ENCODE assay signal across 8 cellular contexts in the genomic region with DNA sequence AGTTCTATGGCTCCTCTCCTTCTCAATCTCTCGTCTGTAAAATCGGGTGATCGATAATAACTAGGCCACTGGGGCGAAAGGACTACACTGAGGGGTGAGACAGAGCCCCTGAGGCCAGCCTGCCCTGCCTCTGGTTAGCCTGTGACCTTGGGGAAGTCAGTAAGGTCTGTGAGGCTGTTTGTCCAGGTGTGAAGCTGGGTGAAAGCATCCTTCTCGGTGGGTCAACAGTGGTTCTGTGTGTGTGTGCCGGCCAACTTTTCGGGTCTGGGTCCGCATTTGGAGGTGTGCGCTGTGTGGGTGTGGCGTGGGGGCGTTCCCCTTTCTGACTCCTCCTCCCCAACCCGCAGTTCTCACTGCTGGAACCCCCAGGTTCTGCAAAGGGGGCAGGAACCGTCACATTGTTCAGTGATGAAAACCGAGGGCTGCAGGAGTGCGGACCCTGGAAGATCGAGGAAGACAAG. TPM values are rescaled to one million over a fixed set of nuclear protein-coding genes. Genes with fewer than 3 reads are reported as not detected.
A peak's percentile ranks its signal among the peaks of the same experiment; 100 is the strongest.
DNase-seq lines count a peak whose midpoint lies in the region; ATAC-seq and TF ChIP-seq lines count a peak whose summit lies in the region.

No MANE protein-coding gene starts in this region.

- no peaks in the 10 kb centered on the region for H3K27me3 Mint-ChIP-seq in Calu3 (ENCODE audit: unreplicated experiment)
- no peaks in the 10 kb centered on the region for H3K27me3 Mint-ChIP-seq in stimulated activated memory B cell treated with anti-CD40 and anti-IgM and Interleukin-4, amounts not matched to agents 10 μg/mL and 1 μg/mL and 100 μg/mL, for 72 hours

- H3K27ac ChIP-seq in Panc1 (ENCODE audit: low read length): peak overlapping the region; percentile 86
- H3K27ac ChIP-seq in ascending aorta: no peak overlapping the region

- CTCF ChIA-PET in Calu3 (lab: Charles Lee) (interaction anchor here (1.1 kb wide), 1 partner anchor 94 kb away, joined by 3 read pairs; the partner anchor contains the start of gene FAF2), Panc1 (lab: Charles Lee) (interaction anchor here (0.8 to 1.0 kb wide), 2 partner anchors 11 to 90 kb away, joined by 6 to 13 read pairs; no protein-coding TSS in a partner anchor)

- H3K4me3 ChIP-seq in Panc1 (ENCODE audit: low read depth in 2 of 2, low read length in 2 of 2) (peak overlapping the region; percentile 65 to 69), ascending aorta (peak overlapping the region; percentile 82 to 85)

- no peak for TF ChIP-seq CTCF in Calu3 (IDR thresholded peaks at IDR 0.05; ENCODE audit: unreplicated experiment)
- TF ChIP-seq CTCF in Panc1 (IDR thresholded peaks at IDR 0.05): no peak
- no peak for TF ChIP-seq CTCF in ascending aorta (IDR thresholded peaks at IDR 0.05)

- POLR2A ChIA-PET in Panc1 (lab: Charles Lee): no interaction called here

- ATAC-seq in Panc1: no peak
- ATAC-seq in left lobe of liver: no peak
- no peak for ATAC-seq in stimulated activated memory B cell treated with anti-CD40 and anti-IgM and Interleukin-4, amounts not matched to agents 10 μg/mL and 1 μg/mL and 100 μg/mL, for 72 hours
- ATAC-seq in GM21423 (IDR thresholded peaks at IDR 0.05; ENCODE audit: unreplicated experiment): no peak

- BruUV-seq in Calu3 (replicated peaks; lab: Mats Ljungman, UMichigan) (TSS peak; percentile 10), Panc1 (replicated peaks; lab: Mats Ljungman, UMichigan) (no TSS peak)

- DNase-seq in Calu3: no peak
- no peak for DNase-seq in Panc1 (ENCODE audit: low read depth, low spot score)
- no peak for DNase-seq in ascending aorta (ENCODE audit: low spot score in 2 of 2)
- peak; percentile 52 for DNase-seq in left lobe of liver (ENCODE audit: low spot score)
- no peak for DNase-seq in cerebellar cortex (ENCODE audit: low spot score)
- no peak for DNase-seq in NCI-H1436 treated with DMSO at 0.1 percent for 48 hours (lab: John Stamatoyannopoulos, UW)

- H3K27me3 ChIP-seq in Panc1 (ENCODE audit: control insufficient read depth, insufficient read depth, low read length) (no peaks in the 10 kb centered on the region), ascending aorta (no peaks in the 10 kb centered on the region)

- H3K36me3 ChIP-seq in Panc1 (ENCODE audit: control insufficient read depth, insufficient read depth, low read length) (no peaks in the 10 kb centered on the region; the same call in 1 of the 2 replicates), ascending aorta (no peaks in the 10 kb centered on the region)

- peak overlapping the region; percentile 82 for H3K27ac Mint-ChIP-seq in Calu3 (ENCODE audit: unreplicated experiment)
- peak overlapping the region; percentile 92 for H3K27ac Mint-ChIP-seq in stimulated activated memory B cell treated with anti-CD40 and anti-IgM and Interleukin-4, amounts not matched to agents 10 μg/mL and 1 μg/mL and 100 μg/mL, for 72 hours

- H3K9me3 ChIP-seq in Panc1 (ENCODE audit: control insufficient read depth, insufficient read depth, low read depth, low read length) (no peaks in the 10 kb centered on the region), ascending aorta (no peaks in the 10 kb centered on the region)

- H3K36me3 Mint-ChIP-seq in Calu3 (ENCODE audit: insufficient read depth, unreplicated experiment): peaks cover 72% of the 10 kb centered on the region
- H3K36me3 Mint-ChIP-seq in stimulated activated memory B cell treated with anti-CD40 and anti-IgM and Interleukin-4, amounts not matched to agents 10 μg/mL and 1 μg/mL and 100 μg/mL, for 72 hours: no peaks in the 10 kb centered on the region

- H3K4me1 ChIP-seq in Panc1 (ENCODE audit: control insufficient read depth, insufficient read depth, low read length) (peaks cover 44% of the 10 kb centered on the region), ascending aorta (peaks cover 0 to 15% of the 10 kb centered on the region in 2 donors)

- H3K4me1 Mint-ChIP-seq in Calu3 (ENCODE audit: low read depth, unreplicated experiment): peaks cover 78% of the 10 kb centered on the region
- H3K4me1 Mint-ChIP-seq in stimulated activated memory B cell treated with anti-CD40 and anti-IgM and Interleukin-4, amounts not matched to agents 10 μg/mL and 1 μg/mL and 100 μg/mL, for 72 hours: peaks cover 55% of the 10 kb centered on the region

- in situ Hi-C loops in Panc1 (cut with HindIII; ENCODE audit: low pct_unique_long_range_greater_than_20kb, low sequenced_read_pairs): no loop called here

- H3K4me3 Mint-ChIP-seq in Calu3 (ENCODE audit: low read depth, unreplicated experiment): peak overlapping the region; percentile 84
- peak overlapping the region; percentile 91 for H3K4me3 Mint-ChIP-seq in stimulated activated memory B cell treated with anti-CD40 and anti-IgM and Interleukin-4, amounts not matched to agents 10 μg/mL and 1 μg/mL and 100 μg/mL, for 72 hours

- intact Hi-C loops in Calu3 (cut with micrococcal nuclease; ENCODE audit: unreplicated experiment): loop anchor here (5.0 kb wide), 1 partner anchor 70 kb away; the partner anchor contains the start of gene GPRIN1
- intact Hi-C loops in Panc1 (cut with micrococcal nuclease; ENCODE audit: unreplicated experiment): no loop called here
- intact Hi-C loops in ascending aorta (cut with DNase I): loop anchor here (5.0 kb wide), 1 partner anchor 180 kb away; the partner anchor contains the start of gene KIAA1191

- H3K9me3 Mint-ChIP-seq in Calu3 (ENCODE audit: low read depth, unreplicated experiment): no peaks in the 10 kb centered on the region
- no peaks in the 10 kb centered on the region for H3K9me3 Mint-ChIP-seq in stimulated activated memory B cell treated with anti-CD40 and anti-IgM and Interleukin-4, amounts not matched to agents 10 μg/mL and 1 μg/mL and 100 μg/mL, for 72 hours

RNA-seq across cellular contexts. Expression of gene RNF44, which starts 5.0 kb away (rescaled TPM):
- total RNA-seq in Calu3 (2022) (76.9 and 82.3 TPM in 2 replicates), Panc1 (2021; ENCODE audit: unreplicated experiment) (113 TPM), ascending aorta (24.1 TPM), left lobe of liver (15.3 TPM)
- 100 TPM for polyA plus RNA-seq in Panc1 (2012; ENCODE audit: insufficient read length)

RNA-seq across cellular contexts. Expression of gene CDHR2, which starts 7.0 kb away (rescaled TPM):
- total RNA-seq in Calu3 (2022) (7.8 and 13.3 TPM in 2 replicates), Panc1 (2021; ENCODE audit: unreplicated experiment) (0.72 TPM), ascending aorta (not detected), left lobe of liver (87.3 TPM)
- 1.8 TPM for polyA plus RNA-seq in Panc1 (2012; ENCODE audit: insufficient read length)
